Comparison of ENCODE assay signal across 1 cellular context in the genomic region with DNA sequence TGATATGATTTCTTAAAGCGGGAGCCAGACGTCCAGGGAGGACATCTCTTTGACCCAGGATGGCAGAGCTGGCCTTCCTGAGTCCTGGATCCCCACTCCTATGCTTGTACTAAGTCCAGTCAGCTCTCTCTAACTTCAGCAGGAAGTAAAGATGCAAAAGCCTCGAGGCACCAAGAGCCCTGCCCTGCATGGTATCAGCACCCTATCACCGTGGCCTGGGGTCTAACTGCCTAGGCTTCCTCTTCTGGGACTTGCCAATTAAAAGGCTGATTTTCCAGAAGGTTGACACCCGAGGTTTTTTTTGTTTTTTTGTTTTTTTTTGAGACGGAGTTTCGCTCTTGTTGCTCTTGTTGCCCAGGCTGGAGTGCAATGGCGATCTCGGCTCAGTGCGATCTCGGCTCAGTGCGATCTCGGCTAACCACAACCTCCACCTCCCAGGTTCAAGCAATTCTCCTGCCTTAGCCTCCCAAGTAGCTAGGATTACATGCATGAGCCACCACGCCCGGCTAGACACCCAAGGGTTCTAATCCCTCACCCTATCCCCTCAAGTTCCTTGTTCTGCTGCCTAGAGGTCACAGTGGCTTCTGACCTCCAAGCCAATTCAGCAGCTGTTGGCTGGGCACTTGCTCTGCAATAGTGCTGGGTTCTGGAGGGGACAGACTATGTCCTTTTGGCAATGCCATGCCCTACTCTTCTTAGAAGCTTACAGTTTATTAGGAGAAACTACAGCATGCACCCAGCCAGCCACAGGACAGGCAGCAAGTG.
TF ChIP-seq lines count a peak whose summit lies in the region.

No MANE protein-coding gene starts in this region.

TF ChIP-seq in K562, 482 proteins besides CTCF, POLR2A, EP300 and RAD21 (continued from another document):
- TF ChIP-seq, protein P1, sequence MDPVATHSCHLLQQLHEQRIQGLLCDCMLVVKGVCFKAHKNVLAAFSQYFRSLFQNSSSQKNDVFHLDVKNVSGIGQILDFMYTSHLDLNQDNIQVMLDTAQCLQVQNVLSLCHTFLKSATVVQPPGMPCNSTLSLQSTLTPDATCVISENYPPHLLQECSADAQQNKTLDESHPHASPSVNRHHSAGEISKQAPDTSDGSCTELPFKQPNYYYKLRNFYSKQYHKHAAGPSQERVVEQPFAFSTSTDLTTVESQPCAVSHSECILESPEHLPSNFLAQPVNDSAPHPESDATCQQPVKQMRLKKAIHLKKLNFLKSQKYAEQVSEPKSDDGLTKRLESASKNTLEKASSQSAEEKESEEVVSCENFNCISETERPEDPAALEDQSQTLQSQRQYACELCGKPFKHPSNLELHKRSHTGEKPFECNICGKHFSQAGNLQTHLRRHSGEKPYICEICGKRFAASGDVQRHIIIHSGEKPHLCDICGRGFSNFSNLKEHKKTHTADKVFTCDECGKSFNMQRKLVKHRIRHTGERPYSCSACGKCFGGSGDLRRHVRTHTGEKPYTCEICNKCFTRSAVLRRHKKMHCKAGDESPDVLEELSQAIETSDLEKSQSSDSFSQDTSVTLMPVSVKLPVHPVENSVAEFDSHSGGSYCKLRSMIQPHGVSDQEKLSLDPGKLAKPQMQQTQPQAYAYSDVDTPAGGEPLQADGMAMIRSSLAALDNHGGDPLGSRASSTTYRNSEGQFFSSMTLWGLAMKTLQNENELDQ (CRISPR knock-in tag; IDR thresholded peaks at IDR 0.05; ENCODE audit: borderline replicate concordance): no peak
- TF ChIP-seq, protein P2, sequence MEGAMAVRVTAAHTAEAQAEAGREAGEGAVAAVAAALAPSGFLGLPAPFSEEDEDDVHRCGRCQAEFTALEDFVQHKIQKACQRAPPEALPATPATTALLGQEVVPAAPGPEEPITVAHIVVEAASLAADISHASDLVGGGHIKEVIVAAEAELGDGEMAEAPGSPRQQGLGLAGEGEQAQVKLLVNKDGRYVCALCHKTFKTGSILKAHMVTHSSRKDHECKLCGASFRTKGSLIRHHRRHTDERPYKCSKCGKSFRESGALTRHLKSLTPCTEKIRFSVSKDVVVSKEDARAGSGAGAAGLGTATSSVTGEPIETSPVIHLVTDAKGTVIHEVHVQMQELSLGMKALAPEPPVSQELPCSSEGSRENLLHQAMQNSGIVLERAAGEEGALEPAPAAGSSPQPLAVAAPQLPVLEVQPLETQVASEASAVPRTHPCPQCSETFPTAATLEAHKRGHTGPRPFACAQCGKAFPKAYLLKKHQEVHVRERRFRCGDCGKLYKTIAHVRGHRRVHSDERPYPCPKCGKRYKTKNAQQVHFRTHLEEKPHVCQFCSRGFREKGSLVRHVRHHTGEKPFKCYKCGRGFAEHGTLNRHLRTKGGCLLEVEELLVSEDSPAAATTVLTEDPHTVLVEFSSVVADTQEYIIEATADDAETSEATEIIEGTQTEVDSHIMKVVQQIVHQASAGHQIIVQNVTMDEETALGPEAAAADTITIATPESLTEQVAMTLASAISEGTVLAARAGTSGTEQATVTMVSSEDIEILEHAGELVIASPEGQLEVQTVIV (CRISPR knock-in tag; IDR thresholded peaks at IDR 0.05; ENCODE audit: borderline replicate concordance): no peak
- TF ChIP-seq RNF2 (IDR thresholded peaks at IDR 0.05) (no peak), ZNF165 (CRISPR knock-in tag; IDR thresholded peaks at IDR 0.05; ENCODE audit: borderline replicate concordance) (no peak), SMAD3 (CRISPR knock-in tag; conservative IDR thresholded peaks at IDR 0.05) (no peak)
